Comparison of ENCODE assay signal across 8 cellular contexts in the genomic region with DNA sequence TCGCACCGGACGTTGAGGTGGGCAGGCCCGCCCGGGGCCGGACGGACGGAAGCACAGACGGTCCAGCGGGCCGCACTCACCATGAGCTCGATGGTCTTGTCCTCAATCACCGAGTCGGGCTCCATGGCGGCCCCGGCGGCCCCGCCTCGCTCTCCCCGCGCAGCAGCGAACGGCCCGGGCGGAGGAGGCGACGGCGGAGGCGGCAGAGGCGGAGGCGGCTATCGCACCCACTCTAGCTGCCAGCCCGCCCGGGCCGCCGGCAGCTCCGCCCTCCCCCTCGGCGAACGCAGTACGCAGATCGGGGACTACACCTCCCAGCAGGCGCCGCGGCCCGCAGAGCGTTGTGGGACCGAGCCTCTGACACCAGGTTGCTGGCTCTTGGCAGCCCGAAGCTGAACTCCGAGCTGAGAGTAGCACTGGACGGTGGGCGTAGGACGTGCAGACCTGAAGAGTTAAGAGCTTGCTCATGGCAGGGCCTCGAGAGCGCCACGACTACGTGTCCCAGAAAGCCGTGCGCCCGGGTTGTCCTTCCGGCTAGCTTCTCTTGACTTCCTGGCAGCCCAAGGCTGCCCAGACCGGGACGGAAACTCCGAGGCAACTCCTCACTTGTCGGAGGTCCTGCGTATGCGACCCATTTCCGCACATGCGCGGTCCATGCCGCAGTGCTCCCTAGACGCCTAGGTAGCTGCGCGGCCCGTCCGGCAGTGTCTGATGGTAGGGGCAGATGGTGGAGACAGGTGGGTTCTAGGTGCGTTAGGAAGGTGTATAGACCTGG. TPM values are rescaled to one million over a fixed set of nuclear protein-coding genes. Genes with fewer than 3 reads are reported as not detected.
DNase-seq lines count a peak whose midpoint lies in the region; TF ChIP-seq lines count a peak whose summit lies in the region.

A gene (minus strand): TSS at position 261 of the 775 bp plus-strand sequence. CDS start 136 bp downstream, at position 125.

- no peaks in the 10 kb centered on the region for H3K9me2 ChIP-seq in MM.1S (replicated peaks; ENCODE audit: insufficient read depth, low read length)

- H3K27ac Mint-ChIP-seq in neural progenitor cell: peak within 1 kb of the TSS; percentile 98

- H3K79me2 ChIP-seq in MM.1S (ENCODE audit: low read length): peaks cover 57% of the 10 kb centered on the region
- peaks cover 63% of the 10 kb centered on the region for H3K79me2 ChIP-seq in neural progenitor cell (ENCODE audit: low read depth)

- TF ChIP-seq CTCF in MM.1S (IDR thresholded peaks at IDR 0.05; ENCODE audit: low read length): no peak
- TF ChIP-seq CTCF in foreskin fibroblast (IDR thresholded peaks at IDR 0.05; ENCODE audit: low read depth, low read length): no peak
- no peak for TF ChIP-seq CTCF in neural progenitor cell (IDR thresholded peaks at IDR 0.05)

- peak within 1 kb of the TSS; percentile 95 for H3K4me3 ChIP-seq in HAP-1
- H3K4me3 ChIP-seq in MM.1S (ENCODE audit: low read length): peak within 1 kb of the TSS; percentile 98
- peak within 1 kb of the TSS; percentile 94 to 95 for H3K4me3 ChIP-seq in foreskin fibroblast (ENCODE audit: low read depth in 1 of 2, low read length in 2 of 2)
- peak within 1 kb of the TSS; percentile 96 for H3K4me3 ChIP-seq in neural progenitor cell

- no peaks in the 10 kb centered on the region for H3K9me3 Mint-ChIP-seq in neural progenitor cell

- H3K9ac ChIP-seq in ES-I3 (ENCODE audit: low read depth, low read length) (peak within 1 kb of the TSS; percentile 94), MM.1S (ENCODE audit: low read length) (peak within 1 kb of the TSS; percentile 88), neural progenitor cell (peak within 1 kb of the TSS; percentile 85)

- no peaks in the 10 kb centered on the region for H3K36me3 Mint-ChIP-seq in neural progenitor cell

- H3K4me2 ChIP-seq in MM.1S (ENCODE audit: low read depth, low read length) (peak within 1 kb of the TSS; percentile 97), neural progenitor cell (peak within 1 kb of the TSS; percentile 79)

- peak within 1 kb of the TSS; percentile 92 for H2AFZ ChIP-seq in MM.1S (ENCODE audit: low read length)
- peak within 1 kb of the TSS; percentile 100 for H2AFZ ChIP-seq in neural progenitor cell (replicated peaks)

- H3K4me1 Mint-ChIP-seq in neural progenitor cell: peaks cover 37% of the 10 kb centered on the region

- peaks cover 29% of the 10 kb centered on the region for H3K4me1 ChIP-seq in ES-I3 (ENCODE audit: insufficient read depth, low read length)
- H3K4me1 ChIP-seq in HAP-1: peaks cover 48% of the 10 kb centered on the region
- H3K4me1 ChIP-seq in MM.1S (ENCODE audit: low read length): peaks cover 16% of the 10 kb centered on the region
- H3K4me1 ChIP-seq in neural progenitor cell: peaks cover 37% of the 10 kb centered on the region

- H3K27me3 ChIP-seq in HAP-1 (ENCODE audit: low read depth): no peaks in the 10 kb centered on the region
- no peaks in the 10 kb centered on the region for H3K27me3 ChIP-seq in MM.1S (replicated peaks; ENCODE audit: insufficient read depth, low read length)
- H3K27me3 ChIP-seq in neural progenitor cell: no peaks in the 10 kb centered on the region

- H3K9me3 ChIP-seq in ES-I3 (ENCODE audit: control insufficient read depth, insufficient read depth, low read length) (no peaks in the 10 kb centered on the region), HAP-1 (no peaks in the 10 kb centered on the region), MM.1S (replicated peaks; ENCODE audit: insufficient read depth, low read length) (no peaks in the 10 kb centered on the region), neural progenitor cell (ENCODE audit: low read depth) (no peaks in the 10 kb centered on the region)

- H3K27me3 Mint-ChIP-seq in neural progenitor cell (ENCODE audit: insufficient read depth, low read depth): peaks cover 2% of the 10 kb centered on the region

- DNase-seq in HAP-1 (ENCODE audit: low spot score in 2 of 2): peak; percentile 95 to 97
- DNase-seq in MM.1S: peak; percentile 99
- DNase-seq in SIG-M5 (lab: John Stamatoyannopoulos, UW): peak; percentile 88
- peak; percentile 93 for DNase-seq in activated gamma-delta T cell treated with Interleukin-2 at 50 U/mL for 16 hours
- DNase-seq in foreskin fibroblast: peak; percentile 96 to 99
- DNase-seq in neural progenitor cell (ENCODE audit: low spot score): peak; percentile 98
- peak; percentile 94 for DNase-seq in stromal cell of bone marrow (ENCODE audit: low read depth)

- peak within 1 kb of the TSS; percentile 96 for H3K4me3 Mint-ChIP-seq in neural progenitor cell

- peak within 1 kb of the TSS; percentile 80 for H3K27ac ChIP-seq in MM.1S (ENCODE audit: low read length)
- peak within 1 kb of the TSS; percentile 96 for H3K27ac ChIP-seq in neural progenitor cell

- peaks cover 11% of the 10 kb centered on the region; the same call in 1 of the 2 replicates for H4K20me1 ChIP-seq in MM.1S (ENCODE audit: insufficient read depth, low read length)
- peaks cover 38% of the 10 kb centered on the region for H4K20me1 ChIP-seq in neural progenitor cell (ENCODE audit: low read depth)

- in situ Hi-C loops in HAP-1 (cut with MboI; ENCODE audit: low sequenced_read_pairs): no loop called here

- H3F3A ChIP-seq in MM.1S (ENCODE audit: insufficient read depth, low read length): peaks cover 13% of the 10 kb centered on the region
- H3F3A ChIP-seq in neural progenitor cell (ENCODE audit: low read depth): peaks cover 55% of the 10 kb centered on the region

- H3K36me3 ChIP-seq in ES-I3 (ENCODE audit: insufficient read depth, low read length) (no peaks in the 10 kb centered on the region), HAP-1 (replicated peaks) (peaks cover 10% of the 10 kb centered on the region), MM.1S (replicated peaks; ENCODE audit: insufficient read depth, low read length) (no peaks in the 10 kb centered on the region), neural progenitor cell (no peaks in the 10 kb centered on the region)

RNA-seq across cellular contexts. Expression of the gene that starts here (rescaled TPM):
- total RNA-seq in neural progenitor cell (ENCODE audit: low replicate concordance): 74.5 and 79.1 TPM in 2 replicates

Comparison
In these comparisons a context has a peak if more than half of its experiments do, and no peak if none do; other contexts are left out.
1. Peak in every context shown above with its lines: DNase-seq, H3K4me3 ChIP-seq and H3K27ac ChIP-seq.